18 cellular contexts compared by ENCODE assay signal in genomic region chr4:82820689-82821088, GRCh38. TPM values are rescaled to one million over a fixed set of nuclear protein-coding genes. Genes with fewer than 3 reads are reported as not detected.
"Had no signal": no experiment of that assay in that cellular context is flagged by ENCODE, and none has a peak within 500 bp of the region (broad histone marks: within the 10 kb centered on the region; RNA-seq: fewer than 3 reads in every experiment).

No MANE protein-coding gene starts in this region.

- H3K4me1 ChIP-seq: colonic mucosa, neural progenitor cell, transverse colon had no signal

- H3K9me3 ChIP-seq: colonic mucosa, ovary, transverse colon had no signal

- H3K27me3 Mint-ChIP-seq: activated B cell treated with CpG ODN at 0.5 μM for 24 hours; stimulated activated memory B cell treated with anti-CD40 and anti-IgM and Interleukin-4, amounts not matched to agents 10 μg/mL and 1 μg/mL and 100 μg/mL, for 72 hours had no signal

- H2AFZ ChIP-seq: hepatocyte, neural progenitor cell had no signal

- H3K4me3 Mint-ChIP-seq: activated B cell treated with CpG ODN at 0.5 μM for 24 hours; activated naive CD4-positive, alpha-beta T cell treated with anti-CD3 and anti-CD28 coated beads for 36 hours; brain; neural progenitor cell; stimulated activated memory B cell treated with anti-CD40 and anti-IgM and Interleukin-4, amounts not matched to agents 10 μg/mL and 1 μg/mL and 100 μg/mL, for 72 hours had no signal

- H3K4me3 ChIP-seq: colonic mucosa, hepatocyte, lung, neural progenitor cell, ovary, transverse colon had no signal

- ATAC-seq: esophagus mucosa; sciatic nerve; stimulated activated memory B cell treated with anti-CD40 and anti-IgM and Interleukin-4, amounts not matched to agents 10 μg/mL and 1 μg/mL and 100 μg/mL, for 72 hours had no signal

- H3K27ac ChIP-seq: colonic mucosa, hepatocyte, neural progenitor cell, ovary, transverse colon had no signal

- H3K36me3 ChIP-seq: ovary had no signal

- H3K9me3 Mint-ChIP-seq: activated B cell treated with CpG ODN at 0.5 μM for 24 hours; activated naive CD4-positive, alpha-beta T cell treated with anti-CD3 and anti-CD28 coated beads for 36 hours; brain; neural progenitor cell; stimulated activated memory B cell treated with anti-CD40 and anti-IgM and Interleukin-4, amounts not matched to agents 10 μg/mL and 1 μg/mL and 100 μg/mL, for 72 hours had no signal

- H3K9ac ChIP-seq: neural progenitor cell had no signal

- DNase-seq: activated B cell treated with CpG ODN at 0.5 μM for 24 hours; activated CD4-positive, alpha-beta T cell treated with anti-CD3 and anti-CD28 coated beads, Interleukin-2, amount 50 U/mL, for 1 hour; activated naive CD4-positive, alpha-beta T cell treated with anti-CD3 and anti-CD28 coated beads for 36 hours; amygdala; central memory CD4-positive, alpha-beta T cell; colonic mucosa; islet precursor cell; midbrain; ovary; stimulated activated CD4-positive, alpha-beta T cell treated with anti-CD3 and anti-CD28 coated beads, Interleukin-1b, Interleukin-23, amount 100 ng/mL, for 48 hours; transverse colon had no signal

- H3K27me3 ChIP-seq: colonic mucosa, hepatocyte, neural progenitor cell, ovary, transverse colon had no signal

- H3K27ac Mint-ChIP-seq: activated B cell treated with CpG ODN at 0.5 μM for 24 hours; activated naive CD4-positive, alpha-beta T cell treated with anti-CD3 and anti-CD28 coated beads for 36 hours; neural progenitor cell; stimulated activated memory B cell treated with anti-CD40 and anti-IgM and Interleukin-4, amounts not matched to agents 10 μg/mL and 1 μg/mL and 100 μg/mL, for 72 hours had no signal

- H3K4me1 Mint-ChIP-seq: activated B cell treated with CpG ODN at 0.5 μM for 24 hours; brain; neural progenitor cell; stimulated activated memory B cell treated with anti-CD40 and anti-IgM and Interleukin-4, amounts not matched to agents 10 μg/mL and 1 μg/mL and 100 μg/mL, for 72 hours had no signal

- H3K4me2 ChIP-seq: hepatocyte, neural progenitor cell had no signal

RNA-seq across cellular contexts. Expression of gene SCD5, which starts 22.1 kb away (rescaled TPM):
- total RNA-seq: activated B cell treated with CpG ODN at 0.5 μM for 24 hours had no signal
